Comparison of ENCODE assay signal across 1 cellular context in the genomic region with DNA sequence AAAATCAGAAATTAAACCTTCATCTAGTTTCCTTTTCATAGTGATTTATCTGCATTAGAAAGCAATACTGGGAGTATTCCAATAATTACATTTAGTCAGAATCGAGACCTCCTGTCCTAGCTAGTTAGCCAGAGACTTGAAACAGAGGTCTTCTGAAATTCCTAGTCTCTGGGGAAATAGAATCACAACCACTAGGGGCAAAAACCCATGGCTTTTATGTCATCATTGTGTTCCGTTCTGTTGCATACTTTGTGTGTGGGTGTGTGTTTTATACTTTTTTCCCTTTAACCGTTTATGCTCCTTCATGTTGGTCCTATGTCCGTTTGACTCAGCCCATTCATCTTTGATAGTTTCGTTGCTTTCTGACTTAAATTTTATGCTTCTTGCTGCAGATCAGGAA.
TF ChIP-seq lines count a peak whose summit lies in the region.

No MANE protein-coding gene starts in this region.

TF ChIP-seq in H1, 55 proteins besides CTCF, POLR2A, EP300 and RAD21:
- no peak for TF ChIP-seq HDAC6 (IDR thresholded peaks at IDR 0.05; ENCODE audit: low read depth, low read length)
- no peak for TF ChIP-seq EGR1 (IDR thresholded peaks at IDR 0.05; ENCODE audit: borderline replicate concordance, low read depth, low read length)
- TF ChIP-seq NRF1 (IDR thresholded peaks at IDR 0.05; ENCODE audit: low read depth, low read length), result no peak
- no peak for TF ChIP-seq POLR2AphosphoS5 (IDR thresholded peaks at IDR 0.05; ENCODE audit: low read depth, low read length)
- TF ChIP-seq NANOG (IDR thresholded peaks at IDR 0.05; ENCODE audit: insufficient read depth, low read depth, low read length, poor library complexity, severe bottlenecking), result no peak
- no peak for TF ChIP-seq CHD7 (IDR thresholded peaks at IDR 0.05; ENCODE audit: insufficient replicate concordance, low read length)
- no peak for TF ChIP-seq PHF8 (conservative IDR thresholded peaks at IDR 0.05; ENCODE audit: low read depth, low read length)
- no peak for TF ChIP-seq SRF (IDR thresholded peaks at IDR 0.05; ENCODE audit: low read depth, low read length)
- no peak for TF ChIP-seq BACH1 (IDR thresholded peaks at IDR 0.05; ENCODE audit: low read length)
- TF ChIP-seq RXRA (IDR thresholded peaks at IDR 0.05; ENCODE audit: insufficient read depth, low read depth, low read length), result no peak
- no peak for TF ChIP-seq TBP (IDR thresholded peaks at IDR 0.05; ENCODE audit: low read depth, low read length)
- TF ChIP-seq CTBP2 (IDR thresholded peaks at IDR 0.05; ENCODE audit: borderline replicate concordance, insufficient read depth, insufficient read length, low read length), result no peak
- no peak for TF ChIP-seq ZNF274 (IDR thresholded peaks at IDR 0.05; ENCODE audit: borderline replicate concordance, extremely low read depth, low read length)
- TF ChIP-seq USF2 (IDR thresholded peaks at IDR 0.05; ENCODE audit: low read length), result no peak
